9 cellular contexts compared by ENCODE assay signal in genomic region chr20:50848846-50849673, GRCh38. TPM values are rescaled to one million over a fixed set of nuclear protein-coding genes. Genes with fewer than 3 reads are reported as not detected.
DNase-seq lines count a peak whose midpoint lies in the region; ATAC-seq, FAIRE-seq and TF ChIP-seq lines count a peak whose summit lies in the region.
"Had no signal": no experiment of that assay in that cellular context is flagged by ENCODE, and none has a peak within 500 bp of the region (broad histone marks: within the 10 kb centered on the region; RNA-seq: fewer than 3 reads in every experiment).

No MANE protein-coding gene starts in this region.

- H3K36me3 Mint-ChIP-seq in glutamatergic neuron (ENCODE audit: unreplicated experiment) = no peaks in the 10 kb centered on the region

- no peak for TF ChIP-seq POLR2A in K562 (conservative IDR thresholded peaks at IDR 0.05)

- no peaks in the 10 kb centered on the region for H3K9me1 ChIP-seq in K562 (ENCODE audit: control insufficient read depth, insufficient read depth, low read length)

- H3K9me3 ChIP-seq in K562 (replicated peaks; ENCODE audit: control insufficient read depth, insufficient read depth, low read depth, low read length) = no peaks in the 10 kb centered on the region
- no peaks in the 10 kb centered on the region for H3K9me3 ChIP-seq in muscle layer of duodenum (ENCODE audit: control insufficient read depth in 1 of 2, low read length in 2 of 2)
- no peaks in the 10 kb centered on the region for H3K9me3 ChIP-seq in smooth muscle cell (replicated peaks; ENCODE audit: low read depth)

- H3K27me3 Mint-ChIP-seq in glutamatergic neuron (ENCODE audit: unreplicated experiment) = no peaks in the 10 kb centered on the region

- H3K36me3 ChIP-seq in K562 (ENCODE audit: control insufficient read depth, insufficient read depth, low read length) = no peaks in the 10 kb centered on the region
- no peaks in the 10 kb centered on the region for H3K36me3 ChIP-seq in muscle layer of duodenum (ENCODE audit: control insufficient read depth in 1 of 2, insufficient read depth in 2 of 2, low read length in 2 of 2)
- H3K36me3 ChIP-seq in smooth muscle cell (ENCODE audit: low read depth) = no peaks in the 10 kb centered on the region

- H3K27me3 ChIP-seq in K562 (ENCODE audit: control insufficient read depth in 2 of 2, insufficient read depth in 2 of 2, low read length in 2 of 2) (peaks cover 3 to 15% of the 10 kb centered on the region in 2 experiments; a peak in 3 of 5 replicates), muscle layer of duodenum (ENCODE audit: low read depth, low read length) (no peaks in the 10 kb centered on the region), smooth muscle cell (ENCODE audit: low read depth) (no peaks in the 10 kb centered on the region)

- peak overlapping the region in 1 of 2 experiments; percentile 78; a peak in 2 of 4 replicates for H3K9ac ChIP-seq in K562 (ENCODE audit: insufficient read depth in 1 of 2, low read depth in 2 of 2, low read length in 2 of 2)
- H3K9ac ChIP-seq in smooth muscle cell (ENCODE audit: low read depth) = no peak overlapping the region

- H3K4me2 ChIP-seq in K562 (ENCODE audit: insufficient read depth, low read length) = no peak overlapping the region
- H3K4me2 ChIP-seq in smooth muscle cell = no peak overlapping the region

- no peak for FAIRE-seq in K562 (lab: Jason Lieb, UNC)

- POLR2A ChIA-PET in K562 (lab: Yijun Ruan, JAX) = interaction anchor here (0.7 kb wide), 1 partner anchor 25 kb away, joined by 3 read pairs; no protein-coding TSS in a partner anchor

- no peak for TF ChIP-seq EP300 in K562 (IDR thresholded peaks at IDR 0.05; ENCODE audit: low read length)

- no peak overlapping the region for H3K27ac Mint-ChIP-seq in glutamatergic neuron (ENCODE audit: unreplicated experiment)

- no peak overlapping the region for H2AFZ ChIP-seq in K562 (ENCODE audit: low read depth, low read length)
- no peak overlapping the region for H2AFZ ChIP-seq in smooth muscle cell (ENCODE audit: low read depth)

- no peak overlapping the region for H3K4me3 Mint-ChIP-seq in glutamatergic neuron (ENCODE audit: unreplicated experiment)

- CTCF ChIA-PET in K562 (lab: Yijun Ruan, JAX; ENCODE audit: low intra/inter-chr PET ratio) = no interaction called here

- H3K4me1 ChIP-seq in K562 (replicated peaks in 1 of 2; ENCODE audit: control insufficient read depth in 2 of 2, insufficient read depth in 2 of 2, low read length in 2 of 2) = peaks cover 0 to 26% of the 10 kb centered on the region in 2 experiments; a peak in 3 of 5 replicates
- peaks cover 6 to 14% of the 10 kb centered on the region in 2 donors for H3K4me1 ChIP-seq in muscle layer of duodenum (ENCODE audit: control insufficient read depth in 1 of 2, insufficient read depth in 2 of 2, low read length in 2 of 2)
- H3K4me1 ChIP-seq in smooth muscle cell (ENCODE audit: low read depth) = no peaks in the 10 kb centered on the region

- no peak for TF ChIP-seq RAD21 in K562 (CRISPR knock-in tag; conservative IDR thresholded peaks at IDR 0.05 in 1 of 2, IDR thresholded peaks at IDR 0.05 in 1 of 2)

- no peaks in the 10 kb centered on the region for H3F3A ChIP-seq in smooth muscle cell (ENCODE audit: low read depth)

- H3K79me2 ChIP-seq in K562 (ENCODE audit: control insufficient read depth, insufficient read depth, low read length) (no peaks in the 10 kb centered on the region), smooth muscle cell (ENCODE audit: low read depth) (no peaks in the 10 kb centered on the region)

- WGBS in K562 (ENCODE audit: insufficient coverage, low coverage, missing lambda C conversion rate) = 18% methylated on average over 18 of the region's 18 CpGs
- 78% methylated on average over 18 of the region's 18 CpGs for WGBS in smooth muscle cell (ENCODE audit: low lambda C conversion rate)

- no peaks in the 10 kb centered on the region for H4K20me1 ChIP-seq in K562 (replicated peaks; ENCODE audit: control insufficient read depth, insufficient read depth, low read length)
- no peaks in the 10 kb centered on the region for H4K20me1 ChIP-seq in smooth muscle cell (ENCODE audit: low read depth)

- in situ Hi-C loops in K562 (cut with MboI) = no loop called here

- H3K27ac ChIP-seq in C4-2B = peak overlapping the region; percentile 6; the same call in 1 of the 2 replicates
- H3K27ac ChIP-seq in K562 (ENCODE audit: extremely low read depth, low read depth, low read length) = no peak overlapping the region
- no peak overlapping the region for H3K27ac ChIP-seq in muscle layer of duodenum (ENCODE audit: low read length)
- H3K27ac ChIP-seq in smooth muscle cell (ENCODE audit: low read depth) = no peak overlapping the region

- no peak for DNase-seq in K562 (ENCODE audit: extremely low read depth in 1 of 4, low spot score in 3 of 4)
- no peak for DNase-seq in NCI-H1436 (lab: John Stamatoyannopoulos, UW)
- no peak for DNase-seq in smooth muscle cell (lab: John Stamatoyannopoulos, UW; ENCODE audit: unreplicated experiment)
- DNase-seq in glutamatergic neuron = no peak
- DNase-seq: stimulated activated CD4-positive, alpha-beta T cell treated with anti-CD3 and anti-CD28 coated beads, Interleukin-12 subunit alpha, Interleukin-12 subunit beta, amount 100 ng/mL, for 4 hours had no signal

- ATAC-seq in HG02885 (IDR thresholded peaks at IDR 0.05; ENCODE audit: poor library complexity, unreplicated experiment) (peak; percentile 42), K562 (peak; percentile 41; the same call in 2 of the 3 replicates), GM21423 (IDR thresholded peaks at IDR 0.05; ENCODE audit: unreplicated experiment) (no peak)

- TF ChIP-seq CTCF in C4-2B (conservative IDR thresholded peaks at IDR 0.05) (no peak), K562 (IDR thresholded peaks at IDR 0.05 in 2 of 3, conservative IDR thresholded peaks at IDR 0.05 in 1 of 3; ENCODE audit: insufficient read depth in 2 of 3, low read depth in 1 of 3, low read length in 3 of 3) (no peak), smooth muscle cell (IDR thresholded peaks at IDR 0.05; ENCODE audit: borderline replicate concordance, insufficient read depth, poor library complexity, severe bottlenecking) (no peak), glutamatergic neuron (IDR thresholded peaks at IDR 0.05; ENCODE audit: partially characterized antibody, unreplicated experiment) (no peak)

- H3K4me1 Mint-ChIP-seq in glutamatergic neuron (ENCODE audit: low read depth, unreplicated experiment) = no peaks in the 10 kb centered on the region

- H3K9me3 Mint-ChIP-seq in glutamatergic neuron (ENCODE audit: unreplicated experiment) = peaks cover 4% of the 10 kb centered on the region

- no TSS peak for BruUV-seq in K562 (replicated peaks; lab: Mats Ljungman, UMichigan)

- H3K4me3 ChIP-seq in K562 (no peak overlapping the region), muscle layer of duodenum (ENCODE audit: low read depth in 1 of 2, low read length in 2 of 2) (peak overlapping the region; percentile 21 to 36), smooth muscle cell (no peak overlapping the region)

- intact Hi-C loops in K562 (cut with micrococcal nuclease) = no loop called here

TF ChIP-seq in K562, 482 proteins besides CTCF, POLR2A, EP300 and RAD21:
- TF ChIP-seq SMAD2 (IDR thresholded peaks at IDR 0.05; ENCODE audit: low read depth, low read length) (no peak), BCL6 (CRISPR knock-in tag; IDR thresholded peaks at IDR 0.05) (no peak), ZFP36 (IDR thresholded peaks at IDR 0.05; ENCODE audit: low read depth, low read length, partially characterized antibody) (peak; percentile 10), E2F6 (IDR thresholded peaks at IDR 0.05; ENCODE audit: borderline replicate concordance in 1 of 2, extremely low read depth in 1 of 2, insufficient read depth in 1 of 2, insufficient read length in 1 of 2, low read depth in 1 of 2, low read length in 1 of 2, poor library complexity in 1 of 2, severe bottlenecking in 1 of 2) (peak in 1 of 2 experiments; percentile 12), MEIS2 (IDR thresholded peaks at IDR 0.05; ENCODE audit: partially characterized antibody) (peak; percentile 24), ZNF445 (CRISPR knock-in tag; IDR thresholded peaks at IDR 0.05; ENCODE audit: low read depth) (no peak), PYGO2 (tag; IDR thresholded peaks at IDR 0.05) (no peak), PTTG1 (tag; IDR thresholded peaks at IDR 0.05; ENCODE audit: low read depth) (no peak)

RNA-seq across cellular contexts. Expression of gene BCAS4, which starts 54.2 kb away (rescaled TPM):
- 2.3 and 2.5 TPM in 2 replicates for total RNA-seq in K562 (2011; cell fraction: chromatin; rRNA removed; ENCODE audit: low replicate concordance)
- total RNA-seq in K562 (2011; cell fraction: nucleolus; rRNA removed) = 0.26 and 1.0 TPM in 2 replicates
- 1.8 and 2.7 TPM in 2 replicates for total RNA-seq in K562 (2011; cell fraction: nucleoplasm; rRNA removed)
- total RNA-seq in K562 (2014; rRNA removed) (2.3 and 2.9 TPM in 2 replicates), K562 (2014; rRNA removed; fragmentation: Illumina TruSeq; extraction: Trizol) (0.47 and 0.64 TPM in 2 replicates), K562 (2015; rRNA removed; fragmentation: Illumina TruSeq; extraction: Trizol) (0.34 and 0.36 TPM in 2 replicates), K562 (2021) (1.5 and 2.0 TPM in 2 replicates), smooth muscle cell (1.1 and 5.3 TPM in 2 replicates), glutamatergic neuron (ENCODE audit: unreplicated experiment) (5.5 TPM)
- polyA plus RNA-seq in K562 (2011; rRNA removed) (0.65 and 1.1 TPM in 2 replicates), K562 (2014; fragmentation: Illumina TruSeq; extraction: Trizol) (0.25 and 1.5 TPM in 2 replicates), K562 (2014; fragmentation: Nextera tagmentation; extraction: Ambion mirVana) (under 1 TPM; 0.15 to 0.20 TPM), K562 (2014; rRNA removed) (0.40 and 2.1 TPM in 2 replicates), smooth muscle cell (13.1 and 14.1 TPM in 2 replicates)
- polyA plus RNA-seq in K562 (2011; cell fraction: cytosol; rRNA removed) = 1.2 and 2.1 TPM in 2 replicates
- 0.27 and 0.70 TPM in 2 replicates for polyA plus RNA-seq in K562 (2011; cell fraction: nucleus; rRNA removed)
- 0.87 and 1.4 TPM in 2 replicates for polyA plus RNA-seq in K562 (2012)
- 0.06 and 0.63 TPM in 2 replicates for polyA minus RNA-seq in K562 (2011; rRNA and poly(A)+ RNA removed)
- polyA minus RNA-seq in K562 (2011; cell fraction: cytosol; rRNA and poly(A)+ RNA removed) = not detected in 2 replicates
- polyA minus RNA-seq in K562 (2011; cell fraction: nucleus; rRNA and poly(A)+ RNA removed) = 0.22 and 1.2 TPM in 2 replicates

Comparison
In these comparisons a context has a peak if more than half of its experiments do, and no peak if none do; other contexts are left out.
1. H3K4me3 ChIP-seq: peak in muscle layer of duodenum (2 of 2); none in K562 (single experiment) and smooth muscle cell (single experiment).